ENCODE assay signal across 8 cellular contexts in the genomic region with DNA sequence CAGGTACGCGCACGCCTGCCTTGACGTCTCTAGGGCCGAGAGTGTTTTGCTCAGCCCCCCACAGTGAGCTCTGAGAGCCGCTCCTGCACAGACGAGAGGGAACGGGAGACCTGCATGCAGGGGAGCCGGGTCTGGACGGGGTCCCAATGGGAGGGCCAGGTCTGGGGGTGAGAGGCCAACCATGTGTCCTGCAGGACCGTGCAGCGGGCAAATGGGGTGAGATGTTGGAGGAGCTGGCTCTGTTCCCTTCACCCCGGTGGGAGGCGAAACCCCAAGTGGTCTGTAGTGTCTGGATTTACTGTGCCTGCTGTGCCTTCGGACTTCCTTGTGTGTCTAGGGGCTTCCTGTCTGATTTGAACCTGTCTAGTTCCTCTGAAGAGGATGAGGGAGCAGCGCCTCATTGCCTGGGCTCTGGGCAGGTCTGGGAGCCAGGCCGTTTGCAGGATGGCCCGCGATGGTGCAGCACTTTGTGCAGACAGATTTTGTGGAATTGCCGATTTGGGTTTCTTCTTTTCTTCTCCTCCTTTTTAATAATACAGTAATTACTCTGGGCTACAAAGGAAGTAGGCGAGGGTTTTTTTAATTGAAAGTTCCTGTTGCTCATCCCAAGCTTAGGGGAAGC. TPM values are rescaled to one million over a fixed set of nuclear protein-coding genes. Genes with fewer than 3 reads are reported as not detected.
DNase-seq lines count a peak whose midpoint lies in the region; ATAC-seq and TF ChIP-seq lines count a peak whose summit lies in the region.

No MANE protein-coding gene starts in this region.

- no peaks in the 10 kb centered on the region for H3K36me3 ChIP-seq in effector memory CD4-positive, alpha-beta T cell (ENCODE audit: control insufficient read depth, insufficient read depth, low read length)
- no peaks in the 10 kb centered on the region for H3K36me3 ChIP-seq in osteoblast (ENCODE audit: insufficient read depth, low read length)

- TF ChIP-seq POLR2A in NB4 (IDR thresholded peaks at IDR 0.05; ENCODE audit: extremely low read depth, insufficient read length), result no peak

- TF ChIP-seq CTCF in NB4 (IDR thresholded peaks at IDR 0.05; ENCODE audit: low read depth, low read length), result no peak
- no peak for TF ChIP-seq CTCF in osteoblast (IDR thresholded peaks at IDR 0.05; ENCODE audit: extremely low read depth, low read depth, low read length)

- H3K27ac ChIP-seq in effector memory CD4-positive, alpha-beta T cell (ENCODE audit: insufficient read depth, low read length, poor library complexity, severe bottlenecking), result peak overlapping the region; percentile 99
- H3K27ac ChIP-seq in osteoblast (ENCODE audit: low read depth, low read length), result no peak overlapping the region

- peak; percentile 24 for DNase-seq in ELF-1 (ENCODE audit: low read depth, low spot score)
- DNase-seq in NB4 (ENCODE audit: low read depth), result no peak
- DNase-seq in effector memory CD4-positive, alpha-beta T cell, result peak in 1 of 3 donors; percentile 30
- peak; percentile 86 for DNase-seq in osteoblast (ENCODE audit: insufficient read length, low spot score, missing footprints)
- DNase-seq in kidney tubule cell (ENCODE audit: low spot score), result no peak
- DNase-seq in NCI-H1436 treated with DMSO at 0.1 percent for 48 hours (lab: John Stamatoyannopoulos, UW), result no peak

- no peaks in the 10 kb centered on the region for H3K9me3 ChIP-seq in effector memory CD4-positive, alpha-beta T cell (ENCODE audit: control insufficient read depth, low read length)
- no peaks in the 10 kb centered on the region for H3K9me3 ChIP-seq in osteoblast (ENCODE audit: low read depth, low read length)

- H4K20me1 ChIP-seq in osteoblast (ENCODE audit: insufficient read depth, low read length), result peaks cover 47% of the 10 kb centered on the region

- peaks cover 61% of the 10 kb centered on the region for H3K79me2 ChIP-seq in osteoblast (ENCODE audit: insufficient read depth, low read length)

- no peaks in the 10 kb centered on the region for H3K27me3 ChIP-seq in effector memory CD4-positive, alpha-beta T cell (replicated peaks; ENCODE audit: control insufficient read depth, insufficient read depth, low read length, poor library complexity, severe bottlenecking)
- H3K27me3 ChIP-seq in osteoblast (ENCODE audit: insufficient read depth, low read length), result no peaks in the 10 kb centered on the region

- H2AFZ ChIP-seq in osteoblast (ENCODE audit: low read length), result no peak overlapping the region

- peak overlapping the region; percentile 78 for H3K4me3 ChIP-seq in NB4 (ENCODE audit: low read depth, low read length)
- H3K4me3 ChIP-seq in effector memory CD4-positive, alpha-beta T cell (ENCODE audit: insufficient read depth, low read depth, low read length, poor library complexity, severe bottlenecking), result peak overlapping the region; percentile 84
- H3K4me3 ChIP-seq in osteoblast (ENCODE audit: insufficient read depth, low read length), result peak overlapping the region; percentile 88

- ATAC-seq in GM21390 (IDR thresholded peaks at IDR 0.05; ENCODE audit: unreplicated experiment), result no peak
- no peak for ATAC-seq in HG03108 (IDR thresholded peaks at IDR 0.05; ENCODE audit: unreplicated experiment)

- peak overlapping the region; percentile 88 for H3K4me2 ChIP-seq in osteoblast (ENCODE audit: insufficient read depth, low read length)

- peaks cover 43% of the 10 kb centered on the region for H3K4me1 ChIP-seq in effector memory CD4-positive, alpha-beta T cell (ENCODE audit: control insufficient read depth, insufficient read depth, low read length, poor library complexity, severe bottlenecking)
- peaks cover 20% of the 10 kb centered on the region for H3K4me1 ChIP-seq in osteoblast (ENCODE audit: insufficient read depth, low read length)

RNA-seq across cellular contexts. Expression of a gene that starts 2.1 kb away (rescaled TPM):
- 68.8 and 70.1 TPM in 2 replicates for total RNA-seq in osteoblast

RNA-seq across cellular contexts. Expression of a gene that starts 37.8 kb away (rescaled TPM):
- 3.3 and 3.8 TPM in 2 replicates for total RNA-seq in osteoblast

RNA-seq across cellular contexts. Expression of a gene that starts 37.8 kb away (rescaled TPM):
- 55.7 and 70.6 TPM in 2 replicates for total RNA-seq in osteoblast

RNA-seq across cellular contexts. Expression of a gene that starts 57.7 kb away (rescaled TPM):
- total RNA-seq in osteoblast, result 49.5 and 52.5 TPM in 2 replicates

Comparison
In these comparisons a context has a peak if more than half of its experiments do, and no peak if none do; other contexts are left out.
1. DNase-seq: peak in ELF-1 (single experiment) and osteoblast (single experiment); none in NB4 (single experiment), kidney tubule cell (single experiment) and NCI-H1436 treated with DMSO at 0.1 percent for 48 hours (single experiment).
2. Peak in every context shown above with its lines, with median percentiles within 50 percentile points of each other: H3K4me3 ChIP-seq.